In genomic region chr9:68462004-68462775, GRCh38 we compare ENCODE assay signal across 17 cellular contexts.
DNase-seq lines count a peak whose midpoint lies in the region; ATAC-seq and TF ChIP-seq lines count a peak whose summit lies in the region.
"Had no signal": no experiment of that assay in that cellular context is flagged by ENCODE, and none has a peak within 500 bp of the region (broad histone marks: within the 10 kb centered on the region; RNA-seq: fewer than 3 reads in every experiment).

No MANE protein-coding gene starts in this region.

- no peaks in the 10 kb centered on the region for H3K79me2 ChIP-seq in smooth muscle cell (ENCODE audit: low read depth)

- H4K20me1 ChIP-seq in smooth muscle cell (ENCODE audit: low read depth): no peaks in the 10 kb centered on the region

- H3K4me3 ChIP-seq in esophagus squamous epithelium: no peak overlapping the region
- no peak overlapping the region for H3K4me3 ChIP-seq in right lobe of liver
- H3K4me3 ChIP-seq in tibial artery: no peak overlapping the region
- no peak overlapping the region for H3K4me3 ChIP-seq in smooth muscle cell

- no peaks in the 10 kb centered on the region for H3K36me3 ChIP-seq in esophagus squamous epithelium
- no peaks in the 10 kb centered on the region for H3K36me3 ChIP-seq in right lobe of liver
- no peaks in the 10 kb centered on the region for H3K36me3 ChIP-seq in tibial artery
- no peaks in the 10 kb centered on the region for H3K36me3 ChIP-seq in smooth muscle cell (ENCODE audit: low read depth)

- H3K9me3 ChIP-seq in esophagus squamous epithelium (no peaks in the 10 kb centered on the region), right lobe of liver (no peaks in the 10 kb centered on the region), tibial artery (no peaks in the 10 kb centered on the region), smooth muscle cell (replicated peaks; ENCODE audit: low read depth) (no peaks in the 10 kb centered on the region)

- H3K27ac ChIP-seq in esophagus squamous epithelium (peak overlapping the region; percentile 1 to 67 (median 60)), right lobe of liver (no peak overlapping the region), tibial artery (peak overlapping the region; percentile 59 to 62), smooth muscle cell (ENCODE audit: low read depth) (no peak overlapping the region)

- 46 to 48% methylated on average over 8 of the region's 8 CpGs for WGBS in esophagus squamous epithelium, 2 donors
- 49% methylated on average over 8 of the region's 8 CpGs for WGBS in right lobe of liver (ENCODE audit: insufficient coverage, low coverage, low lambda C conversion rate, missing lambda C conversion rate)
- 82% methylated on average over 8 of the region's 8 CpGs for WGBS in smooth muscle cell (ENCODE audit: low lambda C conversion rate)

- H3K9ac ChIP-seq in smooth muscle cell (ENCODE audit: low read depth): no peak overlapping the region

- TF ChIP-seq CTCF in esophagus squamous epithelium (IDR thresholded peaks at IDR 0.05) (no peak), right lobe of liver (IDR thresholded peaks at IDR 0.05) (no peak), tibial artery (IDR thresholded peaks at IDR 0.05) (no peak), smooth muscle cell (IDR thresholded peaks at IDR 0.05; ENCODE audit: borderline replicate concordance, insufficient read depth, poor library complexity, severe bottlenecking) (no peak)

- no peak for TF ChIP-seq POLR2A in esophagus squamous epithelium (IDR thresholded peaks at IDR 0.05)
- TF ChIP-seq POLR2A in right lobe of liver (IDR thresholded peaks at IDR 0.05): no peak

- H3K4me1 ChIP-seq in esophagus squamous epithelium (peaks cover 0 to 25% (median 0%) of the 10 kb centered on the region in 3 donors), right lobe of liver (no peaks in the 10 kb centered on the region), tibial artery (peaks cover 0 to 46% (median 15%) of the 10 kb centered on the region in 4 donors), smooth muscle cell (ENCODE audit: low read depth) (no peaks in the 10 kb centered on the region)

- DNase-seq in NCI-H446 treated with DMSO at 0.1 percent for 48 hours (lab: John Stamatoyannopoulos, UW) (peak; percentile 3), esophagus squamous epithelium (lab: John Stamatoyannopoulos, UW) (no peak), right lobe of liver (no peak), tibial artery (no peak), smooth muscle cell (lab: John Stamatoyannopoulos, UW; ENCODE audit: unreplicated experiment) (no peak)
- DNase-seq in stimulated activated CD4-positive, alpha-beta T cell treated with anti-CD3 and anti-CD28 coated beads, Interleukin-12 subunit alpha, Interleukin-12 subunit beta, amount 100 ng/mL, for 4 hours: no peak
- DNase-seq: activated CD4-positive, alpha-beta memory T cell treated with anti-CD3 and anti-CD28 coated beads for 36 hours; activated naive CD8-positive, alpha-beta T cell treated with anti-CD3 and anti-CD28 coated beads, Interleukin-2, amount 10 ng/mL, durations not matched to agents 7 days and 5 days; activated T-cell treated with anti-CD3 and anti-CD28 coated beads, Interleukin-2, amount 50 U/mL, for 4 hours; central memory CD4-positive, alpha-beta T cell; effector memory CD4-positive, alpha-beta T cell; HFFc6; natural killer cell; NCI-H146; RPMI8226 had no signal

- ATAC-seq in right lobe of liver (peak; percentile 33 to 76 (median 52)), GM18498 (IDR thresholded peaks at IDR 0.05; ENCODE audit: unreplicated experiment) (no peak), HG03280 (IDR thresholded peaks at IDR 0.05; ENCODE audit: unreplicated experiment) (no peak)
- ATAC-seq: activated T-cell treated with anti-CD3 and anti-CD28 coated beads, Interleukin-2, amount 50 U/mL, for 4 hours; natural killer cell had no signal

- intact Hi-C loops in esophagus squamous epithelium (cut with DNase I) (no loop called here), right lobe of liver (cut with DNase I) (no loop called here), tibial artery (cut with DNase I; ENCODE audit: low total_unique reads) (no loop called here)

- no peak overlapping the region for H3K4me2 ChIP-seq in smooth muscle cell

- H3F3A ChIP-seq in smooth muscle cell (ENCODE audit: low read depth): peaks cover 7% of the 10 kb centered on the region

- H3K27me3 ChIP-seq in esophagus squamous epithelium (no peaks in the 10 kb centered on the region), right lobe of liver (no peaks in the 10 kb centered on the region), tibial artery (no peaks in the 10 kb centered on the region), smooth muscle cell (ENCODE audit: low read depth) (no peaks in the 10 kb centered on the region)

- H2AFZ ChIP-seq in smooth muscle cell (ENCODE audit: low read depth): no peak overlapping the region

Comparison
In these comparisons a context has a peak if more than half of its experiments do, and no peak if none do; other contexts are left out.
1. H3K27ac ChIP-seq: peak in esophagus squamous epithelium (4 of 4) and tibial artery (2 of 2); none in right lobe of liver (0 of 3) and smooth muscle cell (single experiment).
2. ATAC-seq: peak in right lobe of liver (4 of 4); none in GM18498 (single experiment) and HG03280 (single experiment).